9 cellular contexts compared by ENCODE assay signal in the genomic region with DNA sequence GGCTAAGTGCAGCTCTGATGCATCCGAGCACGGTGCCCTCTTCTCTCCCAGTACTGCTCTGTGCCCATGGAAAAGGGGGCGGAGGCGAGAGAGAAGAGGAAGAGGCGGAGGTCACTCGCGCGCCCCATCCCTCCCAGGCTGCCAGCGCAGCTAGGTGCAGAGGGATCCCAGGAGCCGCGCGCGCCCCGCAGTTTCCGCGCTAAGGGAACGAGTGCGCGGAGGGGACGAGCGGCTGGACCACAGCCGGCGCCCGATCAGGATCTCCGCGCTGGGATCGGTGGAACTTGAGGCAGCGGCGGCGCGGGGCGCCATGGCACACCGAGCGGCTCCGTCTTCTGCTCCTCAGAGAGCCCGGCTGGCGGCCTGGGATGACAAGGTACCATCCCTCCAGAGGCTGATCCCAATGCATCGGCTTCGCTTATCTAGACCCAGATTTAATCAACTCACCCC. TPM values are rescaled to one million over a fixed set of nuclear protein-coding genes. Genes with fewer than 3 reads are reported as not detected.
A peak's percentile ranks its signal among the peaks of the same experiment; 100 is the strongest.
DNase-seq lines count a peak whose midpoint lies in the region; ATAC-seq and TF ChIP-seq lines count a peak whose summit lies in the region.
"Had no signal": no experiment of that assay in that cellular context is flagged by ENCODE, and none has a peak within 500 bp of the region (broad histone marks: within the 10 kb centered on the region; RNA-seq: fewer than 3 reads in every experiment).

A gene with protein sequence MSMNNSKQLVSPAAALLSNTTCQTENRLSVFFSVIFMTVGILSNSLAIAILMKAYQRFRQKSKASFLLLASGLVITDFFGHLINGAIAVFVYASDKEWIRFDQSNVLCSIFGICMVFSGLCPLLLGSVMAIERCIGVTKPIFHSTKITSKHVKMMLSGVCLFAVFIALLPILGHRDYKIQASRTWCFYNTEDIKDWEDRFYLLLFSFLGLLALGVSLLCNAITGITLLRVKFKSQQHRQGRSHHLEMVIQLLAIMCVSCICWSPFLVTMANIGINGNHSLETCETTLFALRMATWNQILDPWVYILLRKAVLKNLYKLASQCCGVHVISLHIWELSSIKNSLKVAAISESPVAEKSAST (plus strand): TSS at position 114 of the 450 bp plus-strand sequence. CDS start 1,770 bp downstream, outside the sequence.

- POLR2A ChIA-PET in naive thymus-derived CD4-positive, alpha-beta T cell (lab: Charles Lee), result no interaction called here

- ATAC-seq in GM21526 (IDR thresholded peaks at IDR 0.05; ENCODE audit: low FRiP score, unreplicated experiment) (no peak), GM18909 (IDR thresholded peaks at IDR 0.05; ENCODE audit: poor library complexity, unreplicated experiment) (no peak)
- ATAC-seq in naive thymus-derived CD4-positive, alpha-beta T cell, result no peak
- ATAC-seq in activated T-cell treated with anti-CD3 and anti-CD28 coated beads, Interleukin-2, amount 50 U/mL, for 4 hours, result no peak

- H3K4me1 ChIP-seq in ascending aorta, result no peaks in the 10 kb centered on the region
- peaks cover 5% of the 10 kb centered on the region; the same call in 1 of the 2 replicates for H3K4me1 ChIP-seq in iPS-20b (ENCODE audit: insufficient read depth, low read length)
- H3K4me1 ChIP-seq in stomach smooth muscle (ENCODE audit: control insufficient read depth, insufficient read depth, low read length), result peaks cover 14% of the 10 kb centered on the region
- no peaks in the 10 kb centered on the region for H3K4me1 ChIP-seq in naive thymus-derived CD4-positive, alpha-beta T cell (ENCODE audit: control insufficient read depth in 2 of 2, insufficient read depth in 2 of 2, low read length in 2 of 2)

- H3K27ac Mint-ChIP-seq in naive thymus-derived CD4-positive, alpha-beta T cell, result no peak within 1 kb of the TSS

- peak within 1 kb of the TSS; percentile 27; the same call in 1 of the 2 replicates for H3K9ac ChIP-seq in iPS-20b (ENCODE audit: low read depth, low read length)
- H3K9ac ChIP-seq in stomach smooth muscle (ENCODE audit: low read length in 2 of 2), result peak within 1 kb of the TSS; percentile 72 to 80
- H3K9ac ChIP-seq: KMS-11 had no signal

- H3K27me3 ChIP-seq in ascending aorta (no peaks in the 10 kb centered on the region), iPS-20b (ENCODE audit: insufficient read depth, low read length) (peaks cover 53% of the 10 kb centered on the region), stomach smooth muscle (ENCODE audit: control insufficient read depth in 1 of 2, insufficient read depth in 2 of 2, low read length in 2 of 2) (no peaks in the 10 kb centered on the region)
- H3K27me3 ChIP-seq in naive thymus-derived CD4-positive, alpha-beta T cell (ENCODE audit: control insufficient read depth in 2 of 2, insufficient read depth in 2 of 2, low read length in 2 of 2), result peaks cover 0 to 5% of the 10 kb centered on the region in 2 donors

- H3K36me3 Mint-ChIP-seq in naive thymus-derived CD4-positive, alpha-beta T cell, result no peaks in the 10 kb centered on the region
- no peaks in the 10 kb centered on the region for H3K36me3 Mint-ChIP-seq in activated T-cell treated with anti-CD3 and anti-CD28 coated beads, Interleukin-2, amount 50 U/mL, for 4 hours (ENCODE audit: insufficient read depth)

- intact Hi-C loops in ascending aorta (cut with DNase I), result no loop called here
- intact Hi-C loops in naive thymus-derived CD4-positive, alpha-beta T cell (cut with micrococcal nuclease), result no loop called here

- H3K4me3 ChIP-seq in ascending aorta (peak within 1 kb of the TSS; percentile 37 to 62), iPS-20b (ENCODE audit: low read length) (peak within 1 kb of the TSS; percentile 85), stomach smooth muscle (ENCODE audit: low read length in 2 of 2) (peak within 1 kb of the TSS; percentile 88 to 89)
- no peak within 1 kb of the TSS for H3K4me3 ChIP-seq in naive thymus-derived CD4-positive, alpha-beta T cell (ENCODE audit: low read length)

- H3K9me3 ChIP-seq in ascending aorta (no peaks in the 10 kb centered on the region), iPS-20b (ENCODE audit: insufficient read depth, low read depth, low read length) (no peaks in the 10 kb centered on the region), stomach smooth muscle (ENCODE audit: control insufficient read depth in 2 of 2, low read length in 2 of 2) (no peaks in the 10 kb centered on the region)
- H3K9me3 ChIP-seq in naive thymus-derived CD4-positive, alpha-beta T cell (ENCODE audit: control insufficient read depth in 2 of 3, low read length in 3 of 3), result no peaks in the 10 kb centered on the region

- DNase-seq in HPDE6-E6E7 (ENCODE audit: extremely low spot score) (peak; percentile 6), ascending aorta (ENCODE audit: low spot score in 2 of 2) (no peak)
- DNase-seq in naive thymus-derived CD4-positive, alpha-beta T cell, result no peak
- DNase-seq in activated T-cell treated with anti-CD3 and anti-CD28 coated beads, Interleukin-2, amount 50 U/mL, for 4 hours, result no peak

- CTCF ChIA-PET in naive thymus-derived CD4-positive, alpha-beta T cell (lab: Charles Lee), result no interaction called here

- H3K9me3 Mint-ChIP-seq in naive thymus-derived CD4-positive, alpha-beta T cell, result peaks cover 0 to 22% (median 3%) of the 10 kb centered on the region in 11 donors
- H3K9me3 Mint-ChIP-seq in activated T-cell treated with anti-CD3 and anti-CD28 coated beads, Interleukin-2, amount 50 U/mL, for 4 hours, result no peaks in the 10 kb centered on the region

- peak within 1 kb of the TSS in 3 of 10 donors; percentile 12 to 35 (median 29) for H3K4me3 Mint-ChIP-seq in naive thymus-derived CD4-positive, alpha-beta T cell
- no peak within 1 kb of the TSS for H3K4me3 Mint-ChIP-seq in activated T-cell treated with anti-CD3 and anti-CD28 coated beads, Interleukin-2, amount 50 U/mL, for 4 hours

- peaks cover 37 to 52% (median 45%) of the 10 kb centered on the region in 5 donors for H3K27me3 Mint-ChIP-seq in naive thymus-derived CD4-positive, alpha-beta T cell
- peaks cover 33% of the 10 kb centered on the region for H3K27me3 Mint-ChIP-seq in activated T-cell treated with anti-CD3 and anti-CD28 coated beads, Interleukin-2, amount 50 U/mL, for 4 hours (ENCODE audit: low read depth)

- TF ChIP-seq CTCF in ascending aorta (IDR thresholded peaks at IDR 0.05), result no peak

- H3K4me1 Mint-ChIP-seq in naive thymus-derived CD4-positive, alpha-beta T cell, result peaks cover 0 to 9% (median 3%) of the 10 kb centered on the region in 7 donors
- peaks cover 3% of the 10 kb centered on the region for H3K4me1 Mint-ChIP-seq in activated T-cell treated with anti-CD3 and anti-CD28 coated beads, Interleukin-2, amount 50 U/mL, for 4 hours (ENCODE audit: low read depth)

- H3K36me3 ChIP-seq in ascending aorta, result no peaks in the 10 kb centered on the region
- no peaks in the 10 kb centered on the region for H3K36me3 ChIP-seq in iPS-20b (ENCODE audit: insufficient read depth, low read depth, low read length)
- no peaks in the 10 kb centered on the region for H3K36me3 ChIP-seq in stomach smooth muscle (ENCODE audit: control insufficient read depth in 2 of 2, insufficient read depth in 2 of 2, low read length in 2 of 2)
- H3K36me3 ChIP-seq in naive thymus-derived CD4-positive, alpha-beta T cell (ENCODE audit: control insufficient read depth in 2 of 3, insufficient read depth in 3 of 3, low read length in 3 of 3), result no peaks in the 10 kb centered on the region

- H3K27ac ChIP-seq in ascending aorta (peak within 1 kb of the TSS; percentile 16 to 21), iPS-20b (ENCODE audit: low read length) (no peak within 1 kb of the TSS), stomach smooth muscle (ENCODE audit: low read length) (peak within 1 kb of the TSS; percentile 70)
- H3K27ac ChIP-seq in naive thymus-derived CD4-positive, alpha-beta T cell (ENCODE audit: low read depth, low read length), result no peak within 1 kb of the TSS
- H3K27ac ChIP-seq: KMS-11 had no signal

RNA-seq across cellular contexts. Expression of the gene that starts here (rescaled TPM):
- total RNA-seq in ascending aorta, result 0.85 TPM
- not detected for total RNA-seq in naive thymus-derived CD4-positive, alpha-beta T cell
- polyA plus RNA-seq in naive thymus-derived CD4-positive, alpha-beta T cell, result not detected
- total RNA-seq in activated T-cell treated with anti-CD3 and anti-CD28 coated beads, Interleukin-2, amount 50 U/mL, for 4 hours, result not detected

Comparison
In these comparisons a context has a peak if more than half of its experiments do, and no peak if none do; other contexts are left out.
1. H3K27ac ChIP-seq: peak in ascending aorta (2 of 2) and stomach smooth muscle (single experiment); none in iPS-20b (single experiment) and naive thymus-derived CD4-positive, alpha-beta T cell (single experiment).